In genomic region chr9:32378993-32379729, GRCh38 we compare ENCODE assay signal across 1 cellular context.
A peak's percentile ranks its signal among the peaks of the same experiment; 100 is the strongest.
TF ChIP-seq lines count a peak whose summit lies in the region.

No MANE protein-coding gene starts in this region.

TF ChIP-seq in GM12878, 131 proteins besides CTCF, POLR2A, EP300 and RAD21 (continued from another document):
- peak; percentile 54 for TF ChIP-seq RUNX3 (IDR thresholded peaks at IDR 0.05; ENCODE audit: low read length)
- TF ChIP-seq WRNIP1 (IDR thresholded peaks at IDR 0.05; ENCODE audit: borderline replicate concordance, low read depth, low read length): no peak
- no peak for TF ChIP-seq ZNF207 (IDR thresholded peaks at IDR 0.05; ENCODE audit: borderline replicate concordance)
- no peak for TF ChIP-seq SIX5 (IDR thresholded peaks at IDR 0.05; ENCODE audit: low read depth, low read length, severe bottlenecking)
- 0 out of 2 replicates have a peak, but pooled peaks have one; percentile 23 for TF ChIP-seq CHD2 (IDR thresholded peaks at IDR 0.05; ENCODE audit: borderline replicate concordance, low read depth, low read length)
- TF ChIP-seq NFIC (IDR thresholded peaks at IDR 0.05; ENCODE audit: low read depth, low read length): no peak
- no peak for TF ChIP-seq TCF7 (IDR thresholded peaks at IDR 0.05; ENCODE audit: borderline replicate concordance)
- no peak for TF ChIP-seq ZNF24 (IDR thresholded peaks at IDR 0.05)
- TF ChIP-seq CBX3 (IDR thresholded peaks at IDR 0.05; ENCODE audit: borderline replicate concordance, low read depth): no peak
- TF ChIP-seq CEBPZ (IDR thresholded peaks at IDR 0.05; ENCODE audit: low read depth, low read length): no peak
- TF ChIP-seq ZNF217 (IDR thresholded peaks at IDR 0.05): no peak
- TF ChIP-seq ZNF384 (IDR thresholded peaks at IDR 0.05; ENCODE audit: borderline replicate concordance, low read depth, low read length): no peak
- no peak for TF ChIP-seq LARP7 (IDR thresholded peaks at IDR 0.05)
- TF ChIP-seq PAX8 (IDR thresholded peaks at IDR 0.05): no peak
- peak; percentile 86 for TF ChIP-seq SMC3 (IDR thresholded peaks at IDR 0.05; ENCODE audit: borderline replicate concordance, low read length)
- no peak for TF ChIP-seq PRDM15 (CRISPR knock-in tag; IDR thresholded peaks at IDR 0.05)
- TF ChIP-seq MEF2B (IDR thresholded peaks at IDR 0.05; ENCODE audit: partially characterized antibody, poor library complexity, severe bottlenecking): no peak
- no peak for TF ChIP-seq IRF5 (IDR thresholded peaks at IDR 0.05; ENCODE audit: borderline replicate concordance)
- no peak for TF ChIP-seq TBL1XR1 (IDR thresholded peaks at IDR 0.05; ENCODE audit: low read depth, low read length)
- no peak for TF ChIP-seq RFX5 (IDR thresholded peaks at IDR 0.05; ENCODE audit: low read depth, low read length)
- TF ChIP-seq EGR1 (IDR thresholded peaks at IDR 0.05; ENCODE audit: borderline replicate concordance in 1 of 2, low read depth in 2 of 2, low read length in 2 of 2): no peak
- TF ChIP-seq PBX3 (IDR thresholded peaks at IDR 0.05; ENCODE audit: insufficient replicate concordance, low read depth, low read length): no peak
- TF ChIP-seq PKNOX1 (IDR thresholded peaks at IDR 0.05): no peak
- no peak for TF ChIP-seq TAF1 (IDR thresholded peaks at IDR 0.05; ENCODE audit: borderline replicate concordance, low read depth, low read length)
- no peak for TF ChIP-seq MTA3 (IDR thresholded peaks at IDR 0.05; ENCODE audit: borderline replicate concordance, low read length)
- 0 out of 2 replicates have a peak, but pooled peaks have one; percentile 24 for TF ChIP-seq CREB1 (IDR thresholded peaks at IDR 0.05; ENCODE audit: low read depth)
- no peak for TF ChIP-seq KLF5 (IDR thresholded peaks at IDR 0.05; ENCODE audit: partially characterized antibody)
- 0 out of 2 replicates have a peak, but pooled peaks have one; percentile 36 for TF ChIP-seq STAT3 (IDR thresholded peaks at IDR 0.05; ENCODE audit: low read depth, low read length)
- TF ChIP-seq HCFC1 (IDR thresholded peaks at IDR 0.05; ENCODE audit: low read length): no peak
- TF ChIP-seq TCF3 (IDR thresholded peaks at IDR 0.05; ENCODE audit: borderline replicate concordance, insufficient read depth, low read depth, low read length): no peak
- TF ChIP-seq KAT2A (conservative IDR thresholded peaks at IDR 0.05; ENCODE audit: control insufficient read depth, low read depth, low read length): no peak
- TF ChIP-seq RBBP5 (conservative IDR thresholded peaks at IDR 0.05): no peak
- peak; percentile 26; the same call in 1 of the 2 replicates for TF ChIP-seq RB1 (IDR thresholded peaks at IDR 0.05; ENCODE audit: borderline replicate concordance)
- no peak for TF ChIP-seq HDAC2 (IDR thresholded peaks at IDR 0.05)
- no peak for TF ChIP-seq SMAD5 (IDR thresholded peaks at IDR 0.05; ENCODE audit: low read depth)
- TF ChIP-seq MTA2 (IDR thresholded peaks at IDR 0.05; ENCODE audit: low read depth): no peak
- TF ChIP-seq SMAD1 (IDR thresholded peaks at IDR 0.05; ENCODE audit: low read depth, partially characterized antibody): no peak
- no peak for TF ChIP-seq ATF7 (IDR thresholded peaks at IDR 0.05; ENCODE audit: low read depth)
- no peak for TF ChIP-seq SMARCA5 (IDR thresholded peaks at IDR 0.05)
- no peak for TF ChIP-seq BCLAF1 (IDR thresholded peaks at IDR 0.05)
- TF ChIP-seq ASH2L (IDR thresholded peaks at IDR 0.05; ENCODE audit: borderline replicate concordance, low read depth): no peak
- no peak for TF ChIP-seq E4F1 (IDR thresholded peaks at IDR 0.05; ENCODE audit: borderline replicate concordance, partially characterized antibody)
